1 cellular context compared by ENCODE assay signal in genomic region chr11:449889-450808, GRCh38.
TF ChIP-seq lines count a peak whose summit lies in the region.

Gene PTDSS2, plus strand, starts transcription at chr11:450279. Its CDS starts 177 bp downstream, at chr11:450456.

TF ChIP-seq in H1, 55 proteins besides CTCF, POLR2A, EP300 and RAD21 (continued from another document):
- TF ChIP-seq, protein P1, sequence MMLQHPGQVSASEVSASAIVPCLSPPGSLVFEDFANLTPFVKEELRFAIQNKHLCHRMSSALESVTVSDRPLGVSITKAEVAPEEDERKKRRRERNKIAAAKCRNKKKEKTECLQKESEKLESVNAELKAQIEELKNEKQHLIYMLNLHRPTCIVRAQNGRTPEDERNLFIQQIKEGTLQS (IDR thresholded peaks at IDR 0.05; ENCODE audit: insufficient read depth, low read depth, low read length) = peak; percentile 62
- peak in 1 of 2 experiments; percentile 57; a peak in 1 of 4 replicates for TF ChIP-seq HDAC2 (IDR thresholded peaks at IDR 0.05; ENCODE audit: borderline replicate concordance in 1 of 2, low read depth in 2 of 2, low read length in 2 of 2)
- TF ChIP-seq CREB1 (IDR thresholded peaks at IDR 0.05) = peak; percentile 93
- no peak; the same call in 1 of the 2 replicates for TF ChIP-seq JUND (IDR thresholded peaks at IDR 0.05; ENCODE audit: low read length)
- no peak for TF ChIP-seq JUN (IDR thresholded peaks at IDR 0.05; ENCODE audit: low read depth, low read length)
- TF ChIP-seq YY1 (IDR thresholded peaks at IDR 0.05; ENCODE audit: low read depth, low read length) = no peak
- TF ChIP-seq MAX (IDR thresholded peaks at IDR 0.05) = no peak
- peak; percentile 77 for TF ChIP-seq PHF8 (conservative IDR thresholded peaks at IDR 0.05; ENCODE audit: low read depth, low read length)
- TF ChIP-seq TEAD4 (IDR thresholded peaks at IDR 0.05; ENCODE audit: low read depth, low read length) = no peak
- no peak for TF ChIP-seq KDM5A (IDR thresholded peaks at IDR 0.05; ENCODE audit: low read length)
- 0 out of 2 replicates have a peak, but pooled peaks have one; percentile 60 for TF ChIP-seq SP1 (IDR thresholded peaks at IDR 0.05; ENCODE audit: low read depth, low read length)
- TF ChIP-seq E2F6 (IDR thresholded peaks at IDR 0.05) = 0 out of 2 replicates have a peak, but pooled peaks have one; percentile 9
- TF ChIP-seq TBP (IDR thresholded peaks at IDR 0.05; ENCODE audit: low read depth, low read length) = peak; percentile 68
- no peak for TF ChIP-seq NANOG (IDR thresholded peaks at IDR 0.05; ENCODE audit: insufficient read depth, low read depth, low read length, poor library complexity, severe bottlenecking)
- peak; percentile 92 for TF ChIP-seq SIX5 (IDR thresholded peaks at IDR 0.05; ENCODE audit: low read depth, low read length)
- TF ChIP-seq TAF7 (optimal IDR thresholded peaks at IDR 0.05; ENCODE audit: borderline replicate concordance, low read depth, low read length) = peak; percentile 54
- peak; percentile 73 to 94; a peak in 2 of 4 replicates for TF ChIP-seq SIN3A (conservative IDR thresholded peaks at IDR 0.05 in 1 of 2, IDR thresholded peaks at IDR 0.05 in 1 of 2; ENCODE audit: low read depth in 1 of 2, low read length in 2 of 2)
- TF ChIP-seq EGR1 (IDR thresholded peaks at IDR 0.05; ENCODE audit: borderline replicate concordance, low read depth, low read length) = no peak
- peak; percentile 89 for TF ChIP-seq POLR2AphosphoS5 (IDR thresholded peaks at IDR 0.05; ENCODE audit: low read depth, low read length)
TF ChIP-seq in H1: peak in this region for 15.
